Comparison of ENCODE assay signal across 1 cellular context in genomic region chr1:38026592-38027200, GRCh38.
TF ChIP-seq lines count a peak whose summit lies in the region.

No MANE protein-coding gene starts in this region.

TF ChIP-seq in HepG2, 621 proteins besides CTCF, POLR2A, EP300 and RAD21 (continued from another document):
- no peak for TF ChIP-seq NFAT5 (CRISPR knock-in tag; IDR thresholded peaks at IDR 0.05)
- TF ChIP-seq, protein P1, sequence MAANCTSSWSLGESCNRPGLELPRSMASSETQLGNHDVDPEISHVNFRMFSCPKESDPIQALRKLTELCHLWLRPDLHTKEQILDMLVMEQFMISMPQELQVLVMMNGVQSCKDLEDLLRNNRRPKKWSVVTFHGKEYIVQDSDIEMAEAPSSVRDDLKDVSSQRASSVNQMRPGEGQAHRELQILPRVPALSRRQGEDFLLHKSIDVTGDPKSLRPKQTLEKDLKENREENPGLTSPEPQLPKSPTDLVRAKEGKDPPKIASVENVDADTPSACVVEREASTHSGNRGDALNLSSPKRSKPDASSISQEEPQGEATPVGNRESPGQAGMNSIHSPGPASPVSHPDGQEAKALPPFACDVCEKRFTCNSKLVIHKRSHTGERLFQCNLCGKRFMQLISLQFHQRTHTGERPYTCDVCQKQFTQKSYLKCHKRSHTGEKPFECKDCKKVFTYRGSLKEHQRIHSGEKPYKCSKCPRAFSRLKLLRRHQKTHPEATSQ (CRISPR knock-in tag; IDR thresholded peaks at IDR 0.05; ENCODE audit: borderline replicate concordance) = no peak
- TF ChIP-seq KLF16 (CRISPR knock-in tag; IDR thresholded peaks at IDR 0.05) = no peak
- TF ChIP-seq ZNF296 (CRISPR knock-in tag; conservative IDR thresholded peaks at IDR 0.05) = no peak
- no peak for TF ChIP-seq NR0B2 (CRISPR knock-in tag; IDR thresholded peaks at IDR 0.05)
- TF ChIP-seq FOXC1 (CRISPR knock-in tag; IDR thresholded peaks at IDR 0.05; ENCODE audit: borderline replicate concordance) = no peak
- TF ChIP-seq, protein P2, sequence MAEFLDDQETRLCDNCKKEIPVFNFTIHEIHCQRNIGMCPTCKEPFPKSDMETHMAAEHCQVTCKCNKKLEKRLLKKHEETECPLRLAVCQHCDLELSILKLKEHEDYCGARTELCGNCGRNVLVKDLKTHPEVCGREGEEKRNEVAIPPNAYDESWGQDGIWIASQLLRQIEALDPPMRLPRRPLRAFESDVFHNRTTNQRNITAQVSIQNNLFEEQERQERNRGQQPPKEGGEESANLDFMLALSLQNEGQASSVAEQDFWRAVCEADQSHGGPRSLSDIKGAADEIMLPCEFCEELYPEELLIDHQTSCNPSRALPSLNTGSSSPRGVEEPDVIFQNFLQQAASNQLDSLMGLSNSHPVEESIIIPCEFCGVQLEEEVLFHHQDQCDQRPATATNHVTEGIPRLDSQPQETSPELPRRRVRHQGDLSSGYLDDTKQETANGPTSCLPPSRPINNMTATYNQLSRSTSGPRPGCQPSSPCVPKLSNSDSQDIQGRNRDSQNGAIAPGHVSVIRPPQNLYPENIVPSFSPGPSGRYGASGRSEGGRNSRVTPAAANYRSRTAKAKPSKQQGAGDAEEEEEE (CRISPR knock-in tag; IDR thresholded peaks at IDR 0.05; ENCODE audit: borderline replicate concordance) = no peak
- TF ChIP-seq ZNF589 (CRISPR knock-in tag; conservative IDR thresholded peaks at IDR 0.05) = no peak
